ENCODE assay signal across 14 cellular contexts in the genomic region with DNA sequence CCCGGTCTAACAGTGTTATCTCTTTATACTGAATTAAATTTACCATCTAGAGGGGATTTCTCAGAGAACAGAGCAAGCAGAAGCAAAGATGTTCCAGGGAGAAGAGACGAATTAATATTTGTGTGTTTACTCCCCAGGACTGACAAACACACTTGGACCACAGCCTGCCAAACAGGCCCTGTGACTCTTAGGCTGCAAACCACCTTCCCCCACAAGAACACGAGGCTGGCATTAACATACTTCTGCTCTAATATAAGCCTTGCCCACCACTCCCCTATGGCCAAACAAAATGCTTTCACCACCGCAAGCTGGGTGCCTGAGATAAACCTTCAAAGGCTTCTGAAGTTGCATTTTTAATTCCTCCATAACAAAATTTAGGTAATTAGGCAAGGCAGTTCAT.
DNase-seq lines count a peak whose midpoint lies in the region; ATAC-seq and TF ChIP-seq lines count a peak whose summit lies in the region.
"Had no signal": no experiment of that assay in that cellular context is flagged by ENCODE, and none has a peak within 500 bp of the region (broad histone marks: within the 10 kb centered on the region; RNA-seq: fewer than 3 reads in every experiment).

No MANE protein-coding gene starts in this region.

- peaks cover 17% of the 10 kb centered on the region for H3K4me1 Mint-ChIP-seq in endodermal cell
- peaks cover 11% of the 10 kb centered on the region for H3K4me1 Mint-ChIP-seq in neural crest cell
- H3K4me1 Mint-ChIP-seq in immature natural killer cell = no peaks in the 10 kb centered on the region
- H3K4me1 Mint-ChIP-seq: B cell had no signal

- H3K27me3 ChIP-seq in Panc1 (ENCODE audit: control insufficient read depth, insufficient read depth, low read length) = no peaks in the 10 kb centered on the region; the same call in 1 of the 2 replicates
- H3K27me3 ChIP-seq in endodermal cell (ENCODE audit: control insufficient read depth, insufficient read depth, low read length, poor library complexity, severe bottlenecking) = no peaks in the 10 kb centered on the region
- no peaks in the 10 kb centered on the region for H3K27me3 ChIP-seq in uterus

- peaks cover 72% of the 10 kb centered on the region for H3K36me3 Mint-ChIP-seq in endodermal cell (ENCODE audit: low read depth)
- H3K36me3 Mint-ChIP-seq in neural crest cell (ENCODE audit: low read depth) = peaks cover 3% of the 10 kb centered on the region
- no peaks in the 10 kb centered on the region for H3K36me3 Mint-ChIP-seq in immature natural killer cell
- H3K36me3 Mint-ChIP-seq: CD8-positive, alpha-beta T cell had no signal

- no peak overlapping the region for H3K9ac ChIP-seq in endodermal cell (ENCODE audit: extremely low read depth, low read length, poor library complexity, severe bottlenecking)

- H3K4me1 ChIP-seq in Panc1 (ENCODE audit: control insufficient read depth, insufficient read depth, low read length) = peaks cover 10% of the 10 kb centered on the region; the same call in 1 of the 2 replicates
- H3K4me1 ChIP-seq in endodermal cell (ENCODE audit: control insufficient read depth, insufficient read depth, low read length) = peaks cover 11% of the 10 kb centered on the region
- no peaks in the 10 kb centered on the region for H3K4me1 ChIP-seq in uterus

- H3K4me3 Mint-ChIP-seq in endodermal cell = no peak overlapping the region
- H3K4me3 Mint-ChIP-seq in neural crest cell = no peak overlapping the region
- H3K4me3 Mint-ChIP-seq in immature natural killer cell = no peak overlapping the region
- H3K4me3 Mint-ChIP-seq: B cell; CD8-positive, alpha-beta T cell had no signal

- WGBS in endodermal cell (ENCODE audit: insufficient coverage in 1 of 2, insufficient read length in 1 of 2), 2 experiments = 94 to 100% methylated on average over 3 to 4 of the region's 4 CpGs

- POLR2A ChIA-PET in Panc1 (lab: Charles Lee) = no interaction called here
- POLR2A ChIA-PET in RWPE1 (lab: Yijun Ruan, JAX; ENCODE audit: low non-redundant PET) = no interaction called here

- TF ChIP-seq POLR2A in uterus (IDR thresholded peaks at IDR 0.05) = no peak

- H3K9me3 Mint-ChIP-seq in endodermal cell (no peaks in the 10 kb centered on the region), neural crest cell (no peaks in the 10 kb centered on the region), immature natural killer cell (peaks cover 0 to 4% (median 0%) of the 10 kb centered on the region in 6 donors)
- H3K9me3 Mint-ChIP-seq: CD8-positive, alpha-beta T cell had no signal

- intact Hi-C loops in Panc1 (cut with micrococcal nuclease; ENCODE audit: unreplicated experiment) = no loop called here
- intact Hi-C loops in uterus (cut with DNase I; ENCODE audit: low total_unique reads) = no loop called here

- CTCF ChIA-PET in Panc1 (lab: Charles Lee) = no interaction called here
- CTCF ChIA-PET in RWPE1 (lab: Yijun Ruan, JAX) = no interaction called here

- H3K4me3 ChIP-seq in Panc1 (ENCODE audit: low read depth in 2 of 2, low read length in 2 of 2) = no peak overlapping the region
- no peak overlapping the region for H3K4me3 ChIP-seq in endodermal cell (ENCODE audit: low read length)
- H3K4me3 ChIP-seq in uterus = no peak overlapping the region

- no peak for TF ChIP-seq CTCF in Panc1 (IDR thresholded peaks at IDR 0.05)
- no peak for TF ChIP-seq CTCF in endodermal cell (conservative IDR thresholded peaks at IDR 0.05)
- TF ChIP-seq CTCF in neural crest cell (conservative IDR thresholded peaks at IDR 0.05) = no peak
- no peak for TF ChIP-seq CTCF in uterus (IDR thresholded peaks at IDR 0.05)
- no peak for TF ChIP-seq CTCF in RWPE1 (conservative IDR thresholded peaks at IDR 0.05; ENCODE audit: low read depth)

- H3K36me3 ChIP-seq in Panc1 (ENCODE audit: control insufficient read depth, insufficient read depth, low read length) (no peaks in the 10 kb centered on the region), endodermal cell (ENCODE audit: control insufficient read depth, insufficient read depth, low read length) (peaks cover 63% of the 10 kb centered on the region), uterus (no peaks in the 10 kb centered on the region)

- no TSS peak for BruUV-seq in Panc1 (replicated peaks; lab: Mats Ljungman, UMichigan)

- no peak for ATAC-seq in Panc1
- ATAC-seq: CD8-positive, alpha-beta T cell had no signal

- H3K27me3 Mint-ChIP-seq in endodermal cell (ENCODE audit: insufficient read depth) = no peaks in the 10 kb centered on the region
- H3K27me3 Mint-ChIP-seq in neural crest cell (ENCODE audit: low read depth) = peaks cover 53% of the 10 kb centered on the region
- H3K27me3 Mint-ChIP-seq in immature natural killer cell (ENCODE audit: low read depth in 3 of 3) = peaks cover 0 to 5% (median 2%) of the 10 kb centered on the region in 3 donors
- H3K27me3 Mint-ChIP-seq: B cell had no signal

- H3K9me3 ChIP-seq in Panc1 (ENCODE audit: control insufficient read depth, insufficient read depth, low read depth, low read length) = no peaks in the 10 kb centered on the region
- H3K9me3 ChIP-seq in endodermal cell (ENCODE audit: control insufficient read depth, low read length) = no peaks in the 10 kb centered on the region
- no peaks in the 10 kb centered on the region for H3K9me3 ChIP-seq in uterus

- H3K27ac Mint-ChIP-seq in endodermal cell (peak overlapping the region; percentile 62), neural crest cell (ENCODE audit: unreplicated experiment) (peak overlapping the region; percentile 57), immature natural killer cell (no peak overlapping the region)
- H3K27ac Mint-ChIP-seq: B cell; CD8-positive, alpha-beta T cell had no signal

- peak overlapping the region; percentile 49 for H3K27ac ChIP-seq in Panc1 (ENCODE audit: low read length)
- H3K27ac ChIP-seq in endodermal cell (ENCODE audit: low read depth, low read length) = peak overlapping the region; percentile 50
- peak overlapping the region; percentile 70 to 83 for H3K27ac ChIP-seq in uterus
- H3K27ac ChIP-seq in RWPE1 = no peak overlapping the region

- in situ Hi-C loops in Panc1 (cut with HindIII; ENCODE audit: low pct_unique_long_range_greater_than_20kb, low sequenced_read_pairs) = no loop called here

- no peak for DNase-seq in Panc1 (ENCODE audit: low read depth, low spot score)
- no peak for DNase-seq in endodermal cell
- DNase-seq in neural crest cell (ENCODE audit: low read depth, low spot score) = no peak
- DNase-seq in uterus = no peak
- DNase-seq in NCI-H1092 (lab: John Stamatoyannopoulos, UW) = no peak
- no peak for DNase-seq in RWPE1 (ENCODE audit: low spot score)
- DNase-seq in immature natural killer cell = no peak
- DNase-seq: CD8-positive, alpha-beta T cell; DMS 273 treated with DMSO at 0.1 percent for 48 hours; KG1; NCI-H1092 treated with DMSO at 0.1 percent for 48 hours; NCI-H187; SHP77 had no signal

Comparison
In these comparisons a context has a peak if more than half of its experiments do, and no peak if none do; other contexts are left out.
1. H3K27ac Mint-ChIP-seq: peak in endodermal cell (single experiment) and neural crest cell (single experiment); none in immature natural killer cell (0 of 6).